12 cellular contexts compared by ENCODE assay signal in genomic region chr12:76081909-76082308, GRCh38. TPM values are rescaled to one million over a fixed set of nuclear protein-coding genes. Genes with fewer than 3 reads are reported as not detected.
DNase-seq lines count a peak whose midpoint lies in the region; ATAC-seq, FAIRE-seq and TF ChIP-seq lines count a peak whose summit lies in the region.
"Had no signal": no experiment of that assay in that cellular context is flagged by ENCODE, and none has a peak within 500 bp of the region (broad histone marks: within the 10 kb centered on the region; RNA-seq: fewer than 3 reads in every experiment).

No MANE protein-coding gene starts in this region.

- peaks cover 9% of the 10 kb centered on the region for H3F3A ChIP-seq in neural cell (ENCODE audit: insufficient read depth, low read length, poor library complexity, severe bottlenecking)

- H3K9me2 ChIP-seq in Karpas-422 (replicated peaks; ENCODE audit: insufficient read depth, low read length) (no peaks in the 10 kb centered on the region), neural cell (ENCODE audit: insufficient read depth, low read length) (no peaks in the 10 kb centered on the region)

- H3K9ac ChIP-seq in Karpas-422 (ENCODE audit: low read length) (no peak overlapping the region), K562 (ENCODE audit: insufficient read depth in 1 of 2, low read depth in 2 of 2, low read length in 2 of 2) (peak overlapping the region in 1 of 2 experiments; percentile 87; a peak in 2 of 4 replicates), neural cell (ENCODE audit: low read length) (no peak overlapping the region)

- TF ChIP-seq EP300 in K562 (IDR thresholded peaks at IDR 0.05; ENCODE audit: low read length) (no peak), neural cell (conservative IDR thresholded peaks at IDR 0.05; ENCODE audit: poor library complexity, severe bottlenecking) (no peak)

- TF ChIP-seq RAD21 in K562 (CRISPR knock-in tag; conservative IDR thresholded peaks at IDR 0.05 in 1 of 2, IDR thresholded peaks at IDR 0.05 in 1 of 2), result no peak
- TF ChIP-seq RAD21 in neural cell (conservative IDR thresholded peaks at IDR 0.05), result no peak

- intact Hi-C loops in K562 (cut with micrococcal nuclease), result loop anchor here (10.0 kb wide), 1 partner anchor 473 kb away; the partner anchor contains the start of gene OSBPL8

- CTCF ChIA-PET in K562 (lab: Yijun Ruan, JAX; ENCODE audit: low intra/inter-chr PET ratio), result no interaction called here

- H3K27ac ChIP-seq in Karpas-422 (ENCODE audit: low read length) (peak overlapping the region; percentile 74; the same call in 1 of the 2 replicates), K562 (ENCODE audit: extremely low read depth, low read depth, low read length) (peak overlapping the region; percentile 93; the same call in 2 of the 3 replicates), neural cell (ENCODE audit: low read length) (no peak overlapping the region)
- H3K27ac ChIP-seq: 22Rv1 had no signal

- H3K9me3 ChIP-seq in Karpas-422 (ENCODE audit: low read length), result no peaks in the 10 kb centered on the region
- no peaks in the 10 kb centered on the region for H3K9me3 ChIP-seq in K562 (replicated peaks; ENCODE audit: control insufficient read depth, insufficient read depth, low read depth, low read length)
- H3K9me3 ChIP-seq in neural cell (ENCODE audit: low read length), result no peaks in the 10 kb centered on the region

- peaks cover 75% of the 10 kb centered on the region for H3K79me2 ChIP-seq in Karpas-422 (ENCODE audit: low read length)
- peaks cover 77% of the 10 kb centered on the region for H3K79me2 ChIP-seq in K562 (ENCODE audit: control insufficient read depth, insufficient read depth, low read length)
- peaks cover 68% of the 10 kb centered on the region for H3K79me2 ChIP-seq in neural cell (replicated peaks; ENCODE audit: insufficient read depth, low read length)

- POLR2A ChIA-PET in K562 (lab: Yijun Ruan, JAX), result interaction anchor here (0.6 to 3.0 kb wide), 4 partner anchors 10 to 285 kb away, joined by 3 to 11 read pairs (median 4); no protein-coding TSS in a partner anchor

- H2AFZ ChIP-seq in Karpas-422 (ENCODE audit: low read length) (no peak overlapping the region), K562 (ENCODE audit: low read depth, low read length) (no peak overlapping the region), neural cell (ENCODE audit: low read depth, low read length) (no peak overlapping the region)

- H3K36me3 ChIP-seq in Karpas-422 (ENCODE audit: insufficient read depth, low read length), result peaks cover 39% of the 10 kb centered on the region
- H3K36me3 ChIP-seq in K562 (ENCODE audit: control insufficient read depth, insufficient read depth, low read length), result peaks cover 56% of the 10 kb centered on the region
- no peaks in the 10 kb centered on the region for H3K36me3 ChIP-seq in neural cell (ENCODE audit: insufficient read depth, low read length)

- H4K20me1 ChIP-seq in Karpas-422 (ENCODE audit: insufficient read depth, low read depth, low read length) (peaks cover 53% of the 10 kb centered on the region), K562 (replicated peaks; ENCODE audit: control insufficient read depth, insufficient read depth, low read length) (peaks cover 11% of the 10 kb centered on the region; the same call in 1 of the 2 replicates), neural cell (ENCODE audit: insufficient read depth) (no peaks in the 10 kb centered on the region)

- no peak for TF ChIP-seq POLR2A in K562 (conservative IDR thresholded peaks at IDR 0.05)

- TF ChIP-seq CTCF in K562 (IDR thresholded peaks at IDR 0.05 in 2 of 3, conservative IDR thresholded peaks at IDR 0.05 in 1 of 3; ENCODE audit: insufficient read depth in 2 of 3, low read depth in 1 of 3, low read length in 3 of 3), result no peak
- no peak for TF ChIP-seq CTCF in neural cell (IDR thresholded peaks at IDR 0.05; ENCODE audit: poor library complexity, severe bottlenecking)

- BruUV-seq in K562 (replicated peaks; lab: Mats Ljungman, UMichigan), result no TSS peak

- ATAC-seq in K562, result no peak
- ATAC-seq in GM18502 (IDR thresholded peaks at IDR 0.05; ENCODE audit: poor library complexity, unreplicated experiment), result no peak
- ATAC-seq in GM21515 (IDR thresholded peaks at IDR 0.05; ENCODE audit: unreplicated experiment), result no peak

- in situ Hi-C loops in K562 (cut with MboI), result no loop called here

- no peak for FAIRE-seq in K562 (lab: Jason Lieb, UNC)

- H3K9me1 ChIP-seq in K562 (ENCODE audit: control insufficient read depth, insufficient read depth, low read length), result no peaks in the 10 kb centered on the region

- no peaks in the 10 kb centered on the region for H3K27me3 ChIP-seq in Karpas-422 (ENCODE audit: low read length)
- no peaks in the 10 kb centered on the region for H3K27me3 ChIP-seq in K562 (ENCODE audit: control insufficient read depth in 2 of 2, insufficient read depth in 2 of 2, low read length in 2 of 2)
- no peaks in the 10 kb centered on the region for H3K27me3 ChIP-seq in neural cell (ENCODE audit: insufficient read depth, low read depth, low read length)

- H3K4me2 ChIP-seq in Karpas-422 (ENCODE audit: low read depth, low read length, poor library complexity, severe bottlenecking) (peak overlapping the region; percentile 89), K562 (ENCODE audit: insufficient read depth, low read length) (peak overlapping the region; percentile 80), neural cell (ENCODE audit: low read length) (peak overlapping the region; percentile 6)

- H3K4me1 ChIP-seq in Karpas-422 (ENCODE audit: low read length) (peaks cover 48% of the 10 kb centered on the region), K562 (replicated peaks in 1 of 2; ENCODE audit: control insufficient read depth in 2 of 2, insufficient read depth in 2 of 2, low read length in 2 of 2) (peaks cover 16 to 38% of the 10 kb centered on the region in 2 experiments)

- H3K4me3 ChIP-seq in Karpas-422 (ENCODE audit: low read length) (peak overlapping the region; percentile 84), K562 (peak overlapping the region; percentile 91; the same call in 1 of the 2 replicates), neural cell (ENCODE audit: low read length) (peak overlapping the region; percentile 89)

- DNase-seq in NCI-H510A treated with DMSO at 0.1 percent for 48 hours (lab: John Stamatoyannopoulos, UW) (peak; percentile 38), NCI-H510A (lab: John Stamatoyannopoulos, UW) (no peak), Karpas-422 (no peak), K562 (ENCODE audit: extremely low read depth in 1 of 4, low spot score in 3 of 4) (no peak), NCI-H146 treated with DMSO at 0.1 percent for 48 hours (lab: John Stamatoyannopoulos, UW; ENCODE audit: unreplicated experiment) (no peak)
- DNase-seq: effector CD8-positive, alpha-beta T cell; EL; H7 had no signal

TF ChIP-seq in K562, 482 proteins besides CTCF, POLR2A, EP300 and RAD21 (continues in another document):
- no peak for TF ChIP-seq ZNF143 (CRISPR knock-in tag; IDR thresholded peaks at IDR 0.05)

TF ChIP-seq in neural cell, 6 proteins besides CTCF, POLR2A, EP300 and RAD21:
- TF ChIP-seq TAF1 (IDR thresholded peaks at IDR 0.05; ENCODE audit: low read depth), result no peak
- no peak for TF ChIP-seq SMC3 (conservative IDR thresholded peaks at IDR 0.05; ENCODE audit: poor library complexity)

RNA-seq across cellular contexts. Expression of gene NAP1L1, which starts 2.6 kb away (rescaled TPM):
- total RNA-seq in Karpas-422 (2014; rRNA removed; shearing (Covaris generic); ENCODE audit: low replicate concordance), result 391 and 401 TPM in 2 replicates
- total RNA-seq in K562 (2011; cell fraction: chromatin; rRNA removed; ENCODE audit: low replicate concordance), result 133 and 584 TPM in 2 replicates
- 52.5 and 79.6 TPM in 2 replicates for total RNA-seq in K562 (2011; cell fraction: nucleolus; rRNA removed)
- total RNA-seq in K562 (2011; cell fraction: nucleoplasm; rRNA removed), result 207 and 415 TPM in 2 replicates
- total RNA-seq in K562 (2014; rRNA removed) (291 and 292 TPM in 2 replicates), K562 (2014; rRNA removed; fragmentation: Illumina TruSeq; extraction: Trizol) (450 and 550 TPM in 2 replicates), K562 (2015; rRNA removed; fragmentation: Illumina TruSeq; extraction: Trizol) (358 and 383 TPM in 2 replicates), K562 (2021) (518 and 530 TPM in 2 replicates)
- polyA plus RNA-seq in K562 (2011; rRNA removed) (421 and 458 TPM in 2 replicates), K562 (2014; fragmentation: Illumina TruSeq; extraction: Trizol) (560 and 747 TPM in 2 replicates), K562 (2014; fragmentation: Nextera tagmentation; extraction: Ambion mirVana) (100 to 1,000 TPM; 287 to 326 TPM), K562 (2014; rRNA removed) (400 and 473 TPM in 2 replicates), neural cell (262 and 359 TPM in 2 replicates)
- polyA plus RNA-seq in K562 (2011; cell fraction: cytosol; rRNA removed), result 67.9 and 143 TPM in 2 replicates
- polyA plus RNA-seq in K562 (2011; cell fraction: nucleus; rRNA removed), result 135 and 211 TPM in 2 replicates
- 571 and 740 TPM in 2 replicates for polyA plus RNA-seq in K562 (2012)
- 372 and 401 TPM in 2 replicates for polyA minus RNA-seq in K562 (2011; rRNA and poly(A)+ RNA removed)
- 188 and 218 TPM in 2 replicates for polyA minus RNA-seq in K562 (2011; cell fraction: cytosol; rRNA and poly(A)+ RNA removed)
- 139 and 220 TPM in 2 replicates for polyA minus RNA-seq in K562 (2011; cell fraction: nucleus; rRNA and poly(A)+ RNA removed)
- polyA minus RNA-seq in neural cell, result 258 and 347 TPM in 2 replicates

RNA-seq across cellular contexts. Expression of gene PHLDA1, which starts 50.3 kb away (rescaled TPM):
- 10.5 and 11.3 TPM in 2 replicates for total RNA-seq in Karpas-422 (2014; rRNA removed; shearing (Covaris generic); ENCODE audit: low replicate concordance)
- total RNA-seq in K562 (2011; cell fraction: chromatin; rRNA removed; ENCODE audit: low replicate concordance), result 3.4 TPM in 2 replicates
- total RNA-seq in K562 (2011; cell fraction: nucleolus; rRNA removed), result 2.1 and 4.5 TPM in 2 replicates
- 3.4 and 6.9 TPM in 2 replicates for total RNA-seq in K562 (2011; cell fraction: nucleoplasm; rRNA removed)
- total RNA-seq in K562 (2014; rRNA removed) (0.54 and 0.73 TPM in 2 replicates), K562 (2014; rRNA removed; fragmentation: Illumina TruSeq; extraction: Trizol) (0.51 and 0.80 TPM in 2 replicates), K562 (2015; rRNA removed; fragmentation: Illumina TruSeq; extraction: Trizol) (0.33 and 0.38 TPM in 2 replicates), K562 (2021) (0.81 and 1.6 TPM in 2 replicates)
- polyA plus RNA-seq in K562 (2011; rRNA removed) (2.3 and 2.9 TPM in 2 replicates), K562 (2014; fragmentation: Illumina TruSeq; extraction: Trizol) (0.40 and 0.57 TPM in 2 replicates), K562 (2014; fragmentation: Nextera tagmentation; extraction: Ambion mirVana) (under 1 TPM; 0.15 to 0.56 TPM), K562 (2014; rRNA removed) (0.61 and 0.82 TPM in 2 replicates), neural cell (6.6 and 8.5 TPM in 2 replicates)
- 1.9 and 4.4 TPM in 2 replicates for polyA plus RNA-seq in K562 (2011; cell fraction: cytosol; rRNA removed)
- polyA plus RNA-seq in K562 (2011; cell fraction: nucleus; rRNA removed), result 2.0 and 3.7 TPM in 2 replicates
- polyA plus RNA-seq in K562 (2012), result 1.1 and 1.7 TPM in 2 replicates
- polyA minus RNA-seq in K562 (2011; rRNA and poly(A)+ RNA removed), result 3.0 and 3.2 TPM in 2 replicates
- polyA minus RNA-seq in K562 (2011; cell fraction: cytosol; rRNA and poly(A)+ RNA removed), result 2.9 and 4.0 TPM in 2 replicates
- polyA minus RNA-seq in K562 (2011; cell fraction: nucleus; rRNA and poly(A)+ RNA removed), result 4.7 and 6.1 TPM in 2 replicates
- 9.7 and 11.8 TPM in 2 replicates for polyA minus RNA-seq in neural cell

Comparison
In these comparisons a context has a peak if more than half of its experiments do, and no peak if none do; other contexts are left out.
1. H3K4me2 ChIP-seq: peak in every context shown above with its lines; median percentile 89 in Karpas-422; 80 in K562; 6 in neural cell.